Comparison of ENCODE assay signal across 9 cellular contexts in the genomic region with DNA sequence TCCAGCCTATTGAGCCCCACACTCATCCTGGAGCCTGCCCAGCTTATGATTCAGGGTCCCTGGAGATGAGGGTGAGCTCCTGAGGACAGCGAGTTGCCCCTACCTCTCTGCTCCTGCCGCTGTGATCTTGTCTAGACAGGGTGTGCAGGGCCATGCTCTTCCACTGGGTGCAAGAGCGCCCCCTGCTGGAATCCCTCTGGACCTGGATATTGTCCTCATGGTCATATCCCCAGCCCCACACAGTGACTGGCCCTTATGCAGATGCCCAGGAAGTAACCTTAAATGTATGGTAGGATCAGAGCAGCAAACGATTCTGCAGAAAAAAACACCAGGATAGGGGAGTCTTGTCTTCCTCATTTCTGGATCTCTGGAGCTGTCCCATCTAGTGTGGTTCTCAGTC. TPM values are rescaled to one million over a fixed set of nuclear protein-coding genes. Genes with fewer than 3 reads are reported as not detected.
DNase-seq lines count a peak whose midpoint lies in the region; ATAC-seq, FAIRE-seq and TF ChIP-seq lines count a peak whose summit lies in the region.
"Not testable (repeated sequence)": the region's sequence is repeated elsewhere in the genome, so short reads cannot be mapped to it uniquely, and the experiment has no call there.
"Had no signal": no experiment of that assay in that cellular context is flagged by ENCODE, and none has a peak within 500 bp of the region (broad histone marks: within the 10 kb centered on the region; RNA-seq: fewer than 3 reads in every experiment).

No MANE protein-coding gene starts in this region.

- not testable (repeated sequence) for H3K9ac ChIP-seq in Karpas-422 (ENCODE audit: low read length); endodermal cell (ENCODE audit: extremely low read depth, low read length, poor library complexity, severe bottlenecking); keratinocyte (ENCODE audit: control insufficient read depth, extremely low read depth, insufficient read depth, low read length)

- H3K4me1 Mint-ChIP-seq in activated T-cell treated with anti-CD3 and anti-CD28 coated beads, Interleukin-2, amount 50 U/mL, for 4 hours (ENCODE audit: low read depth): peaks cover 23% of the 10 kb centered on the region
- peaks cover 30% of the 10 kb centered on the region for H3K4me1 Mint-ChIP-seq in endodermal cell

- not testable (repeated sequence) for H3K79me2 ChIP-seq in Karpas-422 (ENCODE audit: low read length); keratinocyte (ENCODE audit: control insufficient read depth, insufficient read depth, low read length)

- intact Hi-C loops in pancreas (cut with DNase I): not testable (repeated sequence)

- H3K27ac Mint-ChIP-seq in endodermal cell: not testable (repeated sequence)

- not testable (repeated sequence) for DNase-seq in GM06990 (ENCODE audit: extremely low read depth, insufficient read length); RWPE2 (ENCODE audit: low spot score); keratinocyte (ENCODE audit: low read depth, low spot score); pancreas
- peak; percentile 46 for DNase-seq in Karpas-422
- DNase-seq in activated T-cell treated with anti-CD3 and anti-CD28 coated beads, Interleukin-2, amount 50 U/mL, for 4 hours: peak; percentile 8
- peak; percentile 63 for DNase-seq in endodermal cell

- H3K9me2 ChIP-seq in Karpas-422 (replicated peaks; ENCODE audit: insufficient read depth, low read length): not testable (repeated sequence)

- peak; percentile 91 for FAIRE-seq in keratinocyte (lab: Jason Lieb, UNC)
- not testable (repeated sequence) for FAIRE-seq in pancreas (lab: Jason Lieb, UNC)

- H3K36me3 ChIP-seq in GM06990 (ENCODE audit: control insufficient read depth, insufficient read depth, low read length); Karpas-422 (ENCODE audit: insufficient read depth, low read length); RWPE2 (ENCODE audit: low read depth); endodermal cell (ENCODE audit: control insufficient read depth, insufficient read depth, low read length); keratinocyte (ENCODE audit: control insufficient read depth in 2 of 2, extremely low read depth in 1 of 2, insufficient read depth in 2 of 2, low read length in 2 of 2); pancreas: not testable (repeated sequence)

- not testable (repeated sequence) for H2AFZ ChIP-seq in Karpas-422 (ENCODE audit: low read length); keratinocyte (ENCODE audit: control insufficient read depth, low read length)

- dilution Hi-C loops in keratinocyte (cut with MboI; ENCODE audit: extremely low pct_ligation_motif_present, low sequenced_read_pairs): not testable (repeated sequence)

- H3K9me3 Mint-ChIP-seq in activated T-cell treated with anti-CD3 and anti-CD28 coated beads, Interleukin-2, amount 50 U/mL, for 4 hours; endodermal cell: not testable (repeated sequence)

- H4K20me1 ChIP-seq in Karpas-422 (ENCODE audit: insufficient read depth, low read depth, low read length); keratinocyte (ENCODE audit: control insufficient read depth, extremely low read depth, insufficient read depth, low read length): not testable (repeated sequence)

- not testable (repeated sequence) for H3K27ac ChIP-seq in 22Rv1; Karpas-422 (ENCODE audit: low read length); RWPE2 (ENCODE audit: poor library complexity, severe bottlenecking); endodermal cell (ENCODE audit: low read depth, low read length); keratinocyte (ENCODE audit: control insufficient read depth, insufficient read depth, low read length); pancreas

- H3K4me3 Mint-ChIP-seq in activated T-cell treated with anti-CD3 and anti-CD28 coated beads, Interleukin-2, amount 50 U/mL, for 4 hours; endodermal cell: not testable (repeated sequence)

- H3K4me3 ChIP-seq in GM06990 (replicated peaks; ENCODE audit: low read depth, low read length); Karpas-422 (ENCODE audit: low read length); RWPE2 (ENCODE audit: severe bottlenecking); endodermal cell (ENCODE audit: low read length); keratinocyte (ENCODE audit: control insufficient read depth in 2 of 3, extremely low read depth in 1 of 3, insufficient read depth in 2 of 3, low read depth in 1 of 3, low read length in 3 of 3); pancreas: not testable (repeated sequence)

- TF ChIP-seq CTCF in 22Rv1 (IDR thresholded peaks at IDR 0.05): peak; percentile 75
- peak; percentile 55 for TF ChIP-seq CTCF in GM06990 (IDR thresholded peaks at IDR 0.05; ENCODE audit: insufficient read depth, low read length, poor library complexity, severe bottlenecking)
- peak; percentile 13 for TF ChIP-seq CTCF in RWPE2 (IDR thresholded peaks at IDR 0.05; ENCODE audit: poor library complexity, severe bottlenecking)
- TF ChIP-seq CTCF in endodermal cell (conservative IDR thresholded peaks at IDR 0.05): peak; percentile 76
- peak in 2 of 3 experiments; percentile 33 to 58 for TF ChIP-seq CTCF in keratinocyte (optimal IDR thresholded peaks at IDR 0.05 in 1 of 3, IDR thresholded peaks at IDR 0.05 in 1 of 3, conservative IDR thresholded peaks at IDR 0.05 in 1 of 3; ENCODE audit: extremely low read depth in 1 of 3, insufficient read depth in 2 of 3, low read length in 3 of 3)
- TF ChIP-seq CTCF in pancreas (IDR thresholded peaks at IDR 0.05): peak; percentile 38 to 50 (median 42)

- not testable (repeated sequence) for H3K36me3 Mint-ChIP-seq in activated T-cell treated with anti-CD3 and anti-CD28 coated beads, Interleukin-2, amount 50 U/mL, for 4 hours (ENCODE audit: insufficient read depth); endodermal cell (ENCODE audit: low read depth)

- H3K4me1 ChIP-seq in Karpas-422 (ENCODE audit: low read length): peaks cover 20% of the 10 kb centered on the region
- H3K4me1 ChIP-seq in RWPE2 (ENCODE audit: insufficient read depth, poor library complexity, severe bottlenecking); keratinocyte (ENCODE audit: control insufficient read depth, extremely low read depth, insufficient read depth, low read length); pancreas: not testable (repeated sequence)
- peaks cover 14% of the 10 kb centered on the region for H3K4me1 ChIP-seq in endodermal cell (ENCODE audit: control insufficient read depth, insufficient read depth, low read length)

- H3K9me3 ChIP-seq in Karpas-422 (ENCODE audit: low read length); RWPE2 (ENCODE audit: severe bottlenecking); endodermal cell (ENCODE audit: control insufficient read depth, low read length); keratinocyte (ENCODE audit: control insufficient read depth, low read depth, low read length); pancreas: not testable (repeated sequence)

- not testable (repeated sequence) for H3K27me3 ChIP-seq in GM06990 (replicated peaks; ENCODE audit: control insufficient read depth, insufficient read depth, low read length); Karpas-422 (ENCODE audit: low read length); RWPE2 (ENCODE audit: insufficient read depth, poor library complexity, severe bottlenecking); endodermal cell (ENCODE audit: control insufficient read depth, insufficient read depth, low read length, poor library complexity, severe bottlenecking); keratinocyte (ENCODE audit: control insufficient read depth, extremely low read depth, insufficient read depth, low read length); pancreas

- not testable (repeated sequence) for H3K4me2 ChIP-seq in Karpas-422 (ENCODE audit: low read depth, low read length, poor library complexity, severe bottlenecking); keratinocyte (ENCODE audit: control insufficient read depth, extremely low read depth, insufficient read depth, low read depth, low read length)

- not testable (repeated sequence) for H3K9me1 ChIP-seq in keratinocyte (ENCODE audit: control insufficient read depth, extremely low read depth, insufficient read depth, low read length)

- WGBS in endodermal cell (ENCODE audit: insufficient coverage in 1 of 2, insufficient read length in 1 of 2), 2 experiments: 50% methylated on average over 4 of the region's 4 CpGs; no CpG with 5 or more reads in 1 of the 2 experiments
- WGBS in pancreas, 2 donors: 23% methylated on average over 2 to 4 of the region's 4 CpGs

- not testable (repeated sequence) for ATAC-seq in RWPE2 (ENCODE audit: low read depth)
- peak; percentile 31 to 45 for ATAC-seq in activated T-cell treated with anti-CD3 and anti-CD28 coated beads, Interleukin-2, amount 50 U/mL, for 4 hours
- peak; percentile 79 to 91 (median 88) for ATAC-seq in pancreas

- H3K27me3 Mint-ChIP-seq in activated T-cell treated with anti-CD3 and anti-CD28 coated beads, Interleukin-2, amount 50 U/mL, for 4 hours (ENCODE audit: low read depth); endodermal cell (ENCODE audit: insufficient read depth): not testable (repeated sequence)

RNA-seq across cellular contexts. Expression of a gene that starts 24.4 kb away (rescaled TPM):
- 40.3 and 63.9 TPM in 2 replicates for total RNA-seq in Karpas-422 (2014; rRNA removed; shearing (Covaris generic); ENCODE audit: low replicate concordance)
- 10 to 100 TPM; 87.0 to 92.2 (median 89.8) TPM for total RNA-seq in activated T-cell treated with anti-CD3 and anti-CD28 coated beads, Interleukin-2, amount 50 U/mL, for 4 hours
- total RNA-seq in endodermal cell: 10 to 100 TPM; 64.9 to 76.6 TPM
- 51.3 TPM for polyA plus RNA-seq in endodermal cell (2013, experiment 1 of 2)
- polyA plus RNA-seq in endodermal cell (2013, experiment 2 of 2): 49.8 TPM
- polyA plus RNA-seq in keratinocyte: 45.7 to 83.2 TPM (median 55.3 TPM) in 3 replicates
- polyA plus RNA-seq in keratinocyte (2011; ENCODE audit: low read depth): 39.1 TPM
- 60.1 and 76.2 TPM in 2 replicates for polyA plus RNA-seq in keratinocyte (2011; cell fraction: cytosol; rRNA removed)
- 78.4 and 86.2 TPM in 2 replicates for polyA plus RNA-seq in keratinocyte (2011; cell fraction: nucleus; rRNA removed)
- 27.6 and 80.8 TPM in 2 replicates for polyA plus RNA-seq in keratinocyte (2012; ENCODE audit: low replicate concordance)
- 151 to 271 TPM (median 173 TPM) in 3 replicates for polyA minus RNA-seq in keratinocyte
- polyA minus RNA-seq in keratinocyte (2011; cell fraction: cytosol; rRNA and poly(A)+ RNA removed): 162 TPM
- polyA minus RNA-seq in keratinocyte (2011; cell fraction: nucleus; rRNA and poly(A)+ RNA removed): 91.1 and 106 TPM in 2 replicates
- 10 to 100 TPM; 27.5 to 49.9 (median 40.7) TPM for total RNA-seq in pancreas
- polyA plus RNA-seq in pancreas: 10 to 100 TPM; 28.3 to 31.7 TPM

RNA-seq across cellular contexts. Expression of a gene that starts 25.6 kb away (rescaled TPM):
- not detected in 2 replicates for total RNA-seq in Karpas-422 (2014; rRNA removed; shearing (Covaris generic); ENCODE audit: low replicate concordance)
- total RNA-seq in activated T-cell treated with anti-CD3 and anti-CD28 coated beads, Interleukin-2, amount 50 U/mL, for 4 hours: not detected
- not detected for total RNA-seq in endodermal cell
- polyA plus RNA-seq in endodermal cell (2013, experiment 1 of 2): not detected
- polyA plus RNA-seq in endodermal cell (2013, experiment 2 of 2): not detected
- polyA plus RNA-seq in keratinocyte: not detected in 3 replicates
- polyA plus RNA-seq in keratinocyte (2011; ENCODE audit: low read depth): not detected
- not detected in 2 replicates for polyA plus RNA-seq in keratinocyte (2011; cell fraction: cytosol; rRNA removed)
- not detected in 2 replicates for polyA plus RNA-seq in keratinocyte (2011; cell fraction: nucleus; rRNA removed)
- not detected in 2 replicates for polyA plus RNA-seq in keratinocyte (2012; ENCODE audit: low replicate concordance)
- polyA minus RNA-seq in keratinocyte: not detected in 3 replicates
- not detected for polyA minus RNA-seq in keratinocyte (2011; cell fraction: cytosol; rRNA and poly(A)+ RNA removed)
- not detected in 2 replicates for polyA minus RNA-seq in keratinocyte (2011; cell fraction: nucleus; rRNA and poly(A)+ RNA removed)
- not detected for total RNA-seq in pancreas
- polyA plus RNA-seq in pancreas: under 1 TPM in 1 of 2 donors, not detected in 1; 0.09 TPM
- total RNA-seq: subcutaneous adipose tissue had no signal

Comparison
In these comparisons a context has a peak if more than half of its experiments do, and no peak if none do; other contexts are left out.
1. CTCF ChIP-seq: peak in every context shown above with its lines; median percentile 76 in endodermal cell; 75 in 22Rv1; 55 in GM06990; 46 in keratinocyte; 42 in pancreas; 13 in RWPE2.